8 cellular contexts compared by ENCODE assay signal in genomic region chr7:2978403-2978802, GRCh38.
DNase-seq lines count a peak whose midpoint lies in the region; ATAC-seq lines count a peak whose summit lies in the region.

No MANE protein-coding gene starts in this region.

- peak overlapping the region; percentile 79 for H3K4me3 Mint-ChIP-seq in memory B cell
- peak overlapping the region; percentile 83 to 84 for H3K4me3 Mint-ChIP-seq in stimulated activated naive B cell treated with anti-CD40 and anti-IgM and Interleukin-4, amounts not matched to agents 10 μg/mL and 1 μg/mL and 100 μg/mL, for 72 hours

- H3K27ac Mint-ChIP-seq in memory B cell = peak overlapping the region; percentile 97
- H3K27ac Mint-ChIP-seq in stimulated activated naive B cell treated with anti-CD40 and anti-IgM and Interleukin-4, amounts not matched to agents 10 μg/mL and 1 μg/mL and 100 μg/mL, for 72 hours = peak overlapping the region; percentile 93

- peaks cover 50% of the 10 kb centered on the region for H3K4me1 Mint-ChIP-seq in memory B cell
- H3K4me1 Mint-ChIP-seq in stimulated activated naive B cell treated with anti-CD40 and anti-IgM and Interleukin-4, amounts not matched to agents 10 μg/mL and 1 μg/mL and 100 μg/mL, for 72 hours = peaks cover 59 to 93% of the 10 kb centered on the region in 2 donors

- no peaks in the 10 kb centered on the region for H3K9me3 Mint-ChIP-seq in memory B cell
- H3K9me3 Mint-ChIP-seq in stimulated activated naive B cell treated with anti-CD40 and anti-IgM and Interleukin-4, amounts not matched to agents 10 μg/mL and 1 μg/mL and 100 μg/mL, for 72 hours = peaks cover 0 to 5% of the 10 kb centered on the region in 2 donors

- no peaks in the 10 kb centered on the region for H3K27me3 Mint-ChIP-seq in memory B cell
- no peaks in the 10 kb centered on the region for H3K27me3 Mint-ChIP-seq in stimulated activated naive B cell treated with anti-CD40 and anti-IgM and Interleukin-4, amounts not matched to agents 10 μg/mL and 1 μg/mL and 100 μg/mL, for 72 hours

- peaks cover 15% of the 10 kb centered on the region for H3K36me3 Mint-ChIP-seq in memory B cell
- H3K36me3 Mint-ChIP-seq in stimulated activated naive B cell treated with anti-CD40 and anti-IgM and Interleukin-4, amounts not matched to agents 10 μg/mL and 1 μg/mL and 100 μg/mL, for 72 hours = peaks cover 47 to 67% of the 10 kb centered on the region in 2 donors

- peak; percentile 56 for DNase-seq in ELF-1 (ENCODE audit: low read depth, low spot score)
- peak; percentile 25 for DNase-seq in NCI-H69 (lab: John Stamatoyannopoulos, UW)
- peak; percentile 60 for DNase-seq in activated gamma-delta T cell (lab: John Stamatoyannopoulos, UW)
- peak; percentile 79 to 90 for DNase-seq in memory B cell (ENCODE audit: low spot score in 2 of 2)
- peak; percentile 95 for DNase-seq in stimulated activated naive B cell treated with anti-CD40 and anti-IgM and Interleukin-4, amounts not matched to agents 10 μg/mL and 1 μg/mL and 100 μg/mL, for 72 hours
- DNase-seq in NCI-H82 (lab: John Stamatoyannopoulos, UW) = no peak
- DNase-seq in NCI-H748 (lab: John Stamatoyannopoulos, UW; ENCODE audit: unreplicated experiment) = no peak

- ATAC-seq in GM21723 (IDR thresholded peaks at IDR 0.05; ENCODE audit: unreplicated experiment) (peak; percentile 87), memory B cell (ENCODE audit: low read depth) (peak; percentile 82)
- ATAC-seq in stimulated activated naive B cell treated with anti-CD40 and anti-IgM and Interleukin-4, amounts not matched to agents 10 μg/mL and 1 μg/mL and 100 μg/mL, for 72 hours (replicated peaks) = peak; percentile 89 to 92

Comparison
In these comparisons a context has a peak if more than half of its experiments do, and no peak if none do; other contexts are left out.
1. DNase-seq: peak in ELF-1 (single experiment), NCI-H69 (single experiment), activated gamma-delta T cell (single experiment), memory B cell (2 of 2) and stimulated activated naive B cell treated with anti-CD40 and anti-IgM and Interleukin-4, amounts not matched to agents 10 μg/mL and 1 μg/mL and 100 μg/mL, for 72 hours (single experiment); none in NCI-H82 (single experiment) and NCI-H748 (single experiment).
2. Peak in every context shown above with its lines, with median percentiles within 50 percentile points of each other: ATAC-seq.